In the genomic region with DNA sequence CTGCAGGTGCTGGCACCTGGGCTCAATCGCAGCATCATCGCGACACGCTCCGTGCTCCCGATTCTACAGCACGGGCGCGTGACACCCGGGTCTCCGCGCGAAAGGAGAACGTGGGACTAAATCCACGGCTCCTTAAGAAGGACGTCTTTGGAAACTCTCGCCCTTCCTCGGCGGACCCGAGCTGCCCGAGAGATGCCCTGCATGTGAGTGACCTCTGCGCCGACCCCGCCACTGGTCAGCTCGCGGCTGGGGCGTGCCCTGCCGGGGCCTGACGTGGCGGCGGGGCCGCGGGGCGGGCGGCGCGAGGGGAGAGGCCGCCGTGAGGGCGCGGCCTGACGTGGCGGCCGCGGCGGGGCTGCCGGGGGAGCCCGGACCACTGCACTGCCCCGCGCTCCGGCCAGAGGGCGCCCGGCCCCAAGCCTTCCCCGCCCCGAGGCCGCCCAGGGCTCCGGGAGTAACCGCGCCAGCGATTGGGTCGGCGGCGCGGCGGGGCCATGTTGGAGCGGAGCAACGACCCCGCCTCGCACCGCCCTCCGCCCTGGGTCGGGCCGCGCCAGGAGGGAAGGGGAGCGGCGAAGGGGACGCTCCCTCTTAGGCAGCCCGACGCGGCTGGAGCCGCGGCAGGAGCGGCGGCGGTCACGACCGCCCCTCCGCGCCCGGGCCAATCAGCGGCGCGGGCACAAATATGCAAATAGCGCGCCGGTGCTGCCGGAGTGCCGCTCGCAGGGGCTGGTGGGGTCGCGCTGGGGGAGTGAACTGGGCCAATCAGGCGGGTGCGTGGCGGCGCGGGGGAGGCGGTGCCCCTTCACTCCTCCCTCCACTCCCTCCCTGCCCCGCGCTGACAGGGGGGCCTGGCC, we compare ENCODE assay signal across 8 cellular contexts.
DNase-seq lines count a peak whose midpoint lies in the region; ATAC-seq and TF ChIP-seq lines count a peak whose summit lies in the region.

No MANE protein-coding gene starts in this region.

- peak overlapping the region; percentile 76 to 99 (median 92) for H3K4me3 ChIP-seq in liver (ENCODE audit: low read depth in 1 of 3, low read length in 3 of 3)

- no peaks in the 10 kb centered on the region for H3K27me3 ChIP-seq in liver (ENCODE audit: control insufficient read depth in 4 of 4, insufficient read depth in 4 of 4, low read length in 3 of 4)

- H3K4me3 Mint-ChIP-seq in CD14-positive monocyte: peak overlapping the region; percentile 87 to 91
- peak overlapping the region; percentile 77 for H3K4me3 Mint-ChIP-seq in dendritic cell treated with granulocyte-macrophage colony-stimulating factor and Interleukin-4, amounts not matched to agents 40 ng/mL and 50 ng/mL, for 4 days

- peak overlapping the region; percentile 71 to 93 (median 89) for H3K27ac Mint-ChIP-seq in CD14-positive monocyte
- H3K27ac Mint-ChIP-seq in dendritic cell treated with granulocyte-macrophage colony-stimulating factor and Interleukin-4, amounts not matched to agents 40 ng/mL and 50 ng/mL, for 4 days: peak overlapping the region; percentile 88

- H3K36me3 ChIP-seq in liver (ENCODE audit: control insufficient read depth in 4 of 4, insufficient read depth in 3 of 4, low read depth in 1 of 4, low read length in 3 of 4): no peaks in the 10 kb centered on the region

- peak; percentile 77 for ATAC-seq in GM19372 (IDR thresholded peaks at IDR 0.05; ENCODE audit: low read depth, unreplicated experiment)
- ATAC-seq in HG03521 (IDR thresholded peaks at IDR 0.05; ENCODE audit: unreplicated experiment): peak; percentile 84

- H3K4me1 ChIP-seq in liver (ENCODE audit: control insufficient read depth in 4 of 4, insufficient read depth in 4 of 4, low read length in 3 of 4): peaks cover 0 to 15% (median 5%) of the 10 kb centered on the region in 4 donors

- no peaks in the 10 kb centered on the region for H3K27me3 Mint-ChIP-seq in CD14-positive monocyte (ENCODE audit: low read depth in 3 of 3)
- no peaks in the 10 kb centered on the region for H3K27me3 Mint-ChIP-seq in dendritic cell treated with granulocyte-macrophage colony-stimulating factor and Interleukin-4, amounts not matched to agents 40 ng/mL and 50 ng/mL, for 4 days

- peak; percentile 61 to 71 for TF ChIP-seq RAD21 in liver (IDR thresholded peaks at IDR 0.05)

- H3K9me3 Mint-ChIP-seq in CD14-positive monocyte: no peaks in the 10 kb centered on the region
- no peaks in the 10 kb centered on the region for H3K9me3 Mint-ChIP-seq in dendritic cell treated with granulocyte-macrophage colony-stimulating factor and Interleukin-4, amounts not matched to agents 40 ng/mL and 50 ng/mL, for 4 days

- H3K9me3 ChIP-seq in liver (ENCODE audit: control insufficient read depth in 4 of 4, low read length in 3 of 4): no peaks in the 10 kb centered on the region

- peak; percentile 94 for DNase-seq in CD14-positive monocyte (ENCODE audit: low spot score)
- DNase-seq in NCI-H526 treated with DMSO at 0.1 percent for 48 hours (lab: John Stamatoyannopoulos, UW): peak; percentile 73
- DNase-seq in activated CD4-positive, alpha-beta T cell treated with anti-CD3 and anti-CD28 coated beads, Interleukin-2, amount 50 U/mL, for 1 hour: peak; percentile 94
- peak; percentile 93 for DNase-seq in stimulated activated CD4-positive, alpha-beta T cell treated with anti-CD3 and anti-CD28 coated beads, Interleukin-4, amount 100 ng/mL, for 1 hour

- peaks cover 22% of the 10 kb centered on the region for H3K4me1 Mint-ChIP-seq in CD14-positive monocyte
- H3K4me1 Mint-ChIP-seq in dendritic cell treated with granulocyte-macrophage colony-stimulating factor and Interleukin-4, amounts not matched to agents 40 ng/mL and 50 ng/mL, for 4 days (ENCODE audit: low read depth): peaks cover 30% of the 10 kb centered on the region

- intact Hi-C loops in CD14-positive monocyte (cut with micrococcal nuclease): loop anchor here (2.0 to 5.0 kb wide), 5 partner anchors 32 to 92 kb away; partner anchors contain the start of gene CHD9 (in 2 of the 2)
- intact Hi-C loops in dendritic cell treated with granulocyte-macrophage colony-stimulating factor and Interleukin-4, amounts not matched to agents 40 ng/mL and 50 ng/mL, for 4 days (cut with micrococcal nuclease): loop anchor here (1.0 to 5.0 kb wide), 4 partner anchors 32 to 372 kb away; partner anchors contain the start of gene AKTIP

- peak overlapping the region; percentile 24 to 92 for H3K9ac ChIP-seq in liver (ENCODE audit: low read depth in 1 of 2, low read length in 2 of 2)

- H3K27ac ChIP-seq in liver (ENCODE audit: low read depth in 1 of 2, low read length in 2 of 2): peak overlapping the region; percentile 97 to 98

- no peaks in the 10 kb centered on the region for H3K36me3 Mint-ChIP-seq in CD14-positive monocyte
- H3K36me3 Mint-ChIP-seq in dendritic cell treated with granulocyte-macrophage colony-stimulating factor and Interleukin-4, amounts not matched to agents 40 ng/mL and 50 ng/mL, for 4 days (ENCODE audit: low read depth): peaks cover 13% of the 10 kb centered on the region

- WGBS in liver: under 1% methylated on average over 109 of the region's 109 CpGs

- peak; percentile 74 for TF ChIP-seq CTCF in CD14-positive monocyte (IDR thresholded peaks at IDR 0.05)
- TF ChIP-seq CTCF in liver (IDR thresholded peaks at IDR 0.05; ENCODE audit: low read depth, low read length, missing input control): peak; percentile 83

TF ChIP-seq in liver, 16 proteins besides CTCF, POLR2A, EP300 and RAD21:
- TF ChIP-seq SP1 (IDR thresholded peaks at IDR 0.05) (peak; percentile 71), FOXA1 (IDR thresholded peaks at IDR 0.05) (no peak), EGR1 (IDR thresholded peaks at IDR 0.05; ENCODE audit: low read depth in 2 of 2) (no peak), ATF3 (IDR thresholded peaks at IDR 0.05) (no peak), HNF4A (conservative IDR thresholded peaks at IDR 0.05) (peak in 1 of 2 donors; percentile 51), TAF1 (conservative IDR thresholded peaks at IDR 0.05) (no peak), NR2F2 (IDR thresholded peaks at IDR 0.05) (peak; percentile 11), REST (IDR thresholded peaks at IDR 0.05) (peak; percentile 46), RXRA (IDR thresholded peaks at IDR 0.05) (peak; percentile 45 to 71), YY1 (IDR thresholded peaks at IDR 0.05) (peak; percentile 46)
- TF ChIP-seq, protein P1, sequence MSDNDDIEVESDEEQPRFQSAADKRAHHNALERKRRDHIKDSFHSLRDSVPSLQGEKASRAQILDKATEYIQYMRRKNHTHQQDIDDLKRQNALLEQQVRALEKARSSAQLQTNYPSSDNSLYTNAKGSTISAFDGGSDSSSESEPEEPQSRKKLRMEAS (IDR thresholded peaks at IDR 0.05): no peak

Comparison
In these comparisons a context has a peak if more than half of its experiments do, and no peak if none do; other contexts are left out.
1. Peak in every context shown above with its lines: DNase-seq, ATAC-seq, H3K4me3 ChIP-seq and H3K27ac ChIP-seq.